In the genomic region with DNA sequence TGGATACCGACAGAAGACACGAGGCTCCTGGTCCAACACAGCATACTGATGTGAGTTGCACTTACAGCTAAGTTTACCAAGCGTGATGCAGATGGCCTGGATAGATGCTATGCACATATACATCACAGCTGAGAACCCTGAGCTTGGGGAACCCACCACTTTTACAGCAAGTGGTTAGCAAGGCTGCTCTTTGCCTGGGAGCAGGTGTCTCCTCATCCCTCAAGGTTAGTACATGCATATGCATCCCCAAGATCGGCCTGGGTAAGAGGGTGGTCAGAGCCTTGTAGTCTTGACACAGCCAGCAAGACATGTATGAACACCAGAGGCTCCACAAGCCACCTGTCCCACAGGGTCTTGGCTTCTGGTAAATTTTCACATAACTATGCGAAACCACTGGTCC, we compare ENCODE assay signal across 16 cellular contexts. TPM values are rescaled to one million over a fixed set of nuclear protein-coding genes. Genes with fewer than 3 reads are reported as not detected.
DNase-seq lines count a peak whose midpoint lies in the region; ATAC-seq, FAIRE-seq and TF ChIP-seq lines count a peak whose summit lies in the region.
"Had no signal": no experiment of that assay in that cellular context is flagged by ENCODE, and none has a peak within 500 bp of the region (broad histone marks: within the 10 kb centered on the region; RNA-seq: fewer than 3 reads in every experiment).

No MANE protein-coding gene starts in this region.

- H3K4me1 ChIP-seq in H1 (replicated peaks in 1 of 4; ENCODE audit: control insufficient read depth in 3 of 4, insufficient read depth in 4 of 4, low read length in 3 of 4) (peaks cover under 1 to 5% (median 4%) of the 10 kb centered on the region in 4 experiments; a peak in 5 of 7 replicates), right atrium auricular region (peaks cover 0 to 7% of the 10 kb centered on the region in 2 donors)

- no peak overlapping the region for H3K4ac ChIP-seq in H1 (replicated peaks; ENCODE audit: insufficient read length, low read depth, low read length)

- no peaks in the 10 kb centered on the region for H3K23me2 ChIP-seq in H1 (ENCODE audit: low read depth, low read length)

- TF ChIP-seq CTCF in CD4-positive, alpha-beta T cell (IDR thresholded peaks at IDR 0.05), result no peak
- TF ChIP-seq CTCF in H1 (IDR thresholded peaks at IDR 0.05; ENCODE audit: control extremely low read depth in 1 of 3, insufficient read depth in 1 of 3, low read depth in 1 of 3, low read length in 3 of 3), result no peak
- TF ChIP-seq CTCF in right atrium auricular region (IDR thresholded peaks at IDR 0.05), result no peak

- no peak overlapping the region for H3K23ac ChIP-seq in H1 (ENCODE audit: insufficient read length)

- peak; percentile 76 for FAIRE-seq in GM12891 (lab: Jason Lieb, UNC)
- no peak for FAIRE-seq in H1 (lab: Jason Lieb, UNC)

- no peak for DNase-seq in CD4-positive, alpha-beta T cell
- DNase-seq in GM12891 (ENCODE audit: insufficient read length, low spot score) (no peak), H1 (ENCODE audit: low read depth in 1 of 2, low spot score in 2 of 2) (no peak), mucosa of gallbladder (ENCODE audit: low spot score) (no peak), right atrium auricular region (ENCODE audit: low spot score) (no peak), cerebellum (ENCODE audit: low spot score) (no peak)
- DNase-seq: activated CD4-positive, alpha-beta T cell treated with anti-CD3 and anti-CD28 coated beads for 1 hour; erythroblast; glutamatergic neuron; NCI-H2081; stimulated activated CD4-positive, alpha-beta T cell treated with anti-CD3 and anti-CD28 coated beads, Interleukin-1b, Interleukin-23, amount 100 ng/mL, for 48 hours had no signal

- no peak overlapping the region for H2BK120ac ChIP-seq in H1 (replicated peaks; ENCODE audit: low read depth, low read length)

- CTCF ChIA-PET in CD4-positive, alpha-beta T cell (lab: Charles Lee), result interaction anchor here (1.0 to 7.5 kb wide), 7 partner anchors 12 to 91 kb away, joined by 3 to 145 read pairs (median 9); no protein-coding TSS in a partner anchor
- CTCF ChIA-PET in H1 (lab: Charles Lee; ENCODE audit: partially characterized antibody), result interaction anchor here (1.5 to 1.6 kb wide), 2 partner anchors 12 to 49 kb away, joined by 4 to 5 read pairs; no protein-coding TSS in a partner anchor

- no peak overlapping the region; a peak in 1 of 4 replicates for H3K4me2 ChIP-seq in H1 (ENCODE audit: insufficient read depth in 1 of 2, low read depth in 2 of 2, low read length in 2 of 2)

- no peak overlapping the region for H2BK5ac ChIP-seq in H1 (ENCODE audit: low read depth, low read length)

- WGBS in H1 (ENCODE audit: extremely low coverage in 1 of 2, insufficient coverage in 1 of 2, insufficient read length in 1 of 2, insufficient replicate concordance in 2 of 2, low coverage in 1 of 2, low lambda C conversion rate in 2 of 2, missing lambda C conversion rate in 1 of 2), 2 experiments, result 91% methylated on average over 5 of the region's 5 CpGs; no CpG with 5 or more reads in 1 of the 2 experiments

- no peaks in the 10 kb centered on the region for H3K9me3 Mint-ChIP-seq in CD4-positive, alpha-beta T cell

- no peaks in the 10 kb centered on the region for H3K79me2 ChIP-seq in H1 (ENCODE audit: control insufficient read depth in 1 of 2, insufficient read depth in 2 of 2, low read length in 2 of 2)

- H3K4me3 Mint-ChIP-seq in CD4-positive, alpha-beta T cell, result peak overlapping the region; percentile 62

- H3K36me3 Mint-ChIP-seq in CD4-positive, alpha-beta T cell (ENCODE audit: low read depth), result no peaks in the 10 kb centered on the region

- H3K79me1 ChIP-seq in H1 (ENCODE audit: low read depth, low read length), result no peaks in the 10 kb centered on the region

- no peaks in the 10 kb centered on the region for H4K20me1 ChIP-seq in H1 (replicated peaks in 1 of 2; ENCODE audit: control insufficient read depth in 1 of 2, insufficient read depth in 2 of 2, low read length in 2 of 2)

- H3K27ac ChIP-seq in CD4-positive, alpha-beta T cell (ENCODE audit: low read depth, low read length), result no peak overlapping the region
- H3K27ac ChIP-seq in H1 (ENCODE audit: low read depth, low read length) (no peak overlapping the region), right atrium auricular region (no peak overlapping the region)
- H3K27ac ChIP-seq: thoracic aorta had no signal

- H3K56ac ChIP-seq in H1 (replicated peaks; ENCODE audit: insufficient read length, low read depth, low read length), result no peak overlapping the region

- ATAC-seq in CD4-positive, alpha-beta T cell (ENCODE audit: poor library complexity), result no peak
- no peak for ATAC-seq in HG03457 (IDR thresholded peaks at IDR 0.05; ENCODE audit: unreplicated experiment)

- no peaks in the 10 kb centered on the region for H3K27me3 ChIP-seq in CD4-positive, alpha-beta T cell (ENCODE audit: control insufficient read depth, insufficient read depth, low read length)
- H3K27me3 ChIP-seq in H1 (replicated peaks in 1 of 4; ENCODE audit: control insufficient read depth in 3 of 4, extremely low read depth in 1 of 4, insufficient read depth in 3 of 4, low read length in 3 of 4) (no peaks in the 10 kb centered on the region), right atrium auricular region (no peaks in the 10 kb centered on the region)

- H2BK20ac ChIP-seq in H1 (ENCODE audit: low read length), result no peak overlapping the region

- no peak for TF ChIP-seq POLR2A in GM12891 (IDR thresholded peaks at IDR 0.05; ENCODE audit: low read depth, low read length)
- TF ChIP-seq POLR2A in Raji (IDR thresholded peaks at IDR 0.05; ENCODE audit: insufficient read depth, low read depth, low read length), result peak; percentile 36; the same call in 1 of the 2 replicates
- TF ChIP-seq POLR2A in H1 (IDR thresholded peaks at IDR 0.05; ENCODE audit: control extremely low read depth in 1 of 2, low read depth in 2 of 2, low read length in 2 of 2), result no peak

- peaks cover 58% of the 10 kb centered on the region for H3K4me1 Mint-ChIP-seq in CD4-positive, alpha-beta T cell (ENCODE audit: low read depth)

- TF ChIP-seq EP300 in H1 (IDR thresholded peaks at IDR 0.05; ENCODE audit: borderline replicate concordance in 1 of 2, low read depth in 2 of 2, low read length in 2 of 2), result no peak

- H2BK12ac ChIP-seq in H1 (ENCODE audit: low read depth, low read length), result peak overlapping the region; percentile 3; the same call in 1 of the 2 replicates

- POLR2A ChIA-PET in CD4-positive, alpha-beta T cell (lab: Charles Lee), result interaction anchor here (0.8 to 3.8 kb wide), 13 partner anchors 10 to 586 kb away, joined by 3 to 45 read pairs (median 5); a partner anchor contains a TSS
- POLR2A ChIA-PET in H1 (lab: Charles Lee; ENCODE audit: partially characterized antibody), result interaction anchor here (1.0 kb wide), 1 partner anchor 12 kb away, joined by 3 read pairs; no protein-coding TSS in a partner anchor

- H4K8ac ChIP-seq in H1 (ENCODE audit: extremely low read depth, insufficient read depth, low read length), result no peak overlapping the region

- H2BK15ac ChIP-seq in H1 (ENCODE audit: low read length), result no peak overlapping the region

- H3K27me3 Mint-ChIP-seq in CD4-positive, alpha-beta T cell, result no peaks in the 10 kb centered on the region

- no peak overlapping the region for H4K5ac ChIP-seq in H1 (ENCODE audit: insufficient read length, low read depth, low read length)

- no peak overlapping the region for H3K18ac ChIP-seq in H1 (ENCODE audit: extremely low read depth, low read length)

- no peak overlapping the region for H2AK5ac ChIP-seq in H1 (ENCODE audit: low read depth, low read length)

- no peak overlapping the region for H3K14ac ChIP-seq in H1 (ENCODE audit: insufficient read length)

- H3K27ac Mint-ChIP-seq in CD4-positive, alpha-beta T cell, result peak overlapping the region; percentile 95

- TF ChIP-seq RAD21 in H1 (IDR thresholded peaks at IDR 0.05 in 1 of 2, conservative IDR thresholded peaks at IDR 0.05 in 1 of 2; ENCODE audit: low read depth in 2 of 2, low read length in 2 of 2), result no peak

- peak overlapping the region; percentile 4 for H4K91ac ChIP-seq in H1 (replicated peaks; ENCODE audit: insufficient read length, low read length)

- H3K36me3 ChIP-seq in H1 (ENCODE audit: control insufficient read depth in 2 of 4, insufficient read depth in 4 of 4, low read length in 3 of 4), result peaks cover 0 to 2% (median 0%) of the 10 kb centered on the region in 4 experiments; a peak in 1 of 8 replicates
- no peaks in the 10 kb centered on the region for H3K36me3 ChIP-seq in right atrium auricular region
- H3K36me3 ChIP-seq: thoracic aorta had no signal

- H3K4me3 ChIP-seq in H1 (ENCODE audit: extremely low read depth in 1 of 4, insufficient read depth in 2 of 4, low read depth in 3 of 4, low read length in 4 of 4) (no peak overlapping the region), right atrium auricular region (no peak overlapping the region)
- H3K4me3 ChIP-seq: thoracic aorta had no signal

- no peak overlapping the region for H3K9ac ChIP-seq in H1 (replicated peaks in 1 of 4; ENCODE audit: extremely low read depth in 1 of 4, low read depth in 3 of 4, low read length in 3 of 4)

- H2AFZ ChIP-seq in H1 (ENCODE audit: low read length), result no peak overlapping the region

- intact Hi-C loops in CD4-positive, alpha-beta T cell (cut with DNase I, micrococcal nuclease), result loop anchor here in 1 of 2 experiments (2.0 kb wide), 1 partner anchor 41 kb away; a partner anchor contains a TSS

- no peaks in the 10 kb centered on the region for H3K9me3 ChIP-seq in CD4-positive, alpha-beta T cell (ENCODE audit: control insufficient read depth, low read length)
- H3K9me3 ChIP-seq in H1 (ENCODE audit: insufficient read depth in 2 of 2, low read depth in 1 of 2, low read length in 1 of 2), result no peaks in the 10 kb centered on the region
- no peaks in the 10 kb centered on the region for H3K9me3 ChIP-seq in right atrium auricular region
- H3K9me3 ChIP-seq: thoracic aorta had no signal

RNA-seq across cellular contexts. Expression of a gene that starts 28.3 kb away (rescaled TPM):
- total RNA-seq in CD4-positive, alpha-beta T cell, result under 1 TPM; 0.59 to 0.91 TPM
- 0.01 TPM for polyA plus RNA-seq in GM12891 (2012; ENCODE audit: low read depth, missing spikeins)
- 6.4 and 7.3 TPM in 2 replicates for total RNA-seq in H1 (2021; fragmentation: NEBNext Ultra II Directional; extraction: Animal tissue kit (Norgen Biotek cat#: 25700))
- 1.2 and 1.4 TPM in 2 replicates for polyA plus RNA-seq in H1 (2011; rRNA removed)
- 2.8 TPM for polyA plus RNA-seq in H1 (2011; cell fraction: cytosol; rRNA removed)
- 2.9 TPM for polyA plus RNA-seq in H1 (2011; cell fraction: nucleus; rRNA removed)
- 2.8 to 3.4 TPM (median 3.1 TPM) in 4 replicates for polyA plus RNA-seq in H1 (2012, experiment 1 of 2)
- 0.24 TPM for polyA plus RNA-seq in H1 (2012, experiment 2 of 2)
- 3.9 TPM for polyA plus RNA-seq in H1 (2013, experiment 1 of 2)
- polyA plus RNA-seq in H1 (2013, experiment 2 of 2), result 3.5 TPM
- polyA minus RNA-seq in H1 (2011; rRNA and poly(A)+ RNA removed), result 3.5 and 4.9 TPM in 2 replicates
- polyA minus RNA-seq in H1 (2011; cell fraction: cytosol; rRNA and poly(A)+ RNA removed), result 1.9 TPM
- 7.9 TPM for polyA minus RNA-seq in H1 (2011; cell fraction: nucleus; rRNA and poly(A)+ RNA removed)
- total RNA-seq in mucosa of gallbladder, result 1.9 TPM
- 10 to 100 TPM in 1 of 2 donors, 1 to 10 TPM in 1; 7.0 to 29.7 TPM for total RNA-seq in right atrium auricular region
- 0.64 TPM for total RNA-seq in cerebellum

RNA-seq across cellular contexts. Expression of a gene that starts 40.0 kb away (rescaled TPM):
- total RNA-seq in CD4-positive, alpha-beta T cell, result not detected
- polyA plus RNA-seq in GM12891 (2012; ENCODE audit: low read depth, missing spikeins), result not detected
- total RNA-seq in H1 (2021; fragmentation: NEBNext Ultra II Directional; extraction: Animal tissue kit (Norgen Biotek cat#: 25700)), result 0.33 TPM in 1 of 2 replicates, not detected in the other
- 0.06 and 0.08 TPM in 2 replicates for polyA plus RNA-seq in H1 (2011; rRNA removed)
- polyA plus RNA-seq in H1 (2011; cell fraction: cytosol; rRNA removed), result 0.05 TPM
- not detected for polyA plus RNA-seq in H1 (2011; cell fraction: nucleus; rRNA removed)
- polyA plus RNA-seq in H1 (2012, experiment 1 of 2), result 0.13 to 0.17 TPM (median 0.13 TPM) in 3 of 4 replicates, not detected in the other
- 0.13 TPM for polyA plus RNA-seq in H1 (2012, experiment 2 of 2)
- polyA plus RNA-seq in H1 (2013, experiment 1 of 2), result 0.10 TPM
- polyA plus RNA-seq in H1 (2013, experiment 2 of 2), result not detected
- polyA minus RNA-seq in H1 (2011; rRNA and poly(A)+ RNA removed), result not detected in 2 replicates
- polyA minus RNA-seq in H1 (2011; cell fraction: cytosol; rRNA and poly(A)+ RNA removed), result not detected
- not detected for polyA minus RNA-seq in H1 (2011; cell fraction: nucleus; rRNA and poly(A)+ RNA removed)
- total RNA-seq in mucosa of gallbladder (not detected), right atrium auricular region (not detected), cerebellum (not detected)
- total RNA-seq: HT1080, lung microvascular endothelial cell, thoracic aorta had no signal
